In the genomic region with DNA sequence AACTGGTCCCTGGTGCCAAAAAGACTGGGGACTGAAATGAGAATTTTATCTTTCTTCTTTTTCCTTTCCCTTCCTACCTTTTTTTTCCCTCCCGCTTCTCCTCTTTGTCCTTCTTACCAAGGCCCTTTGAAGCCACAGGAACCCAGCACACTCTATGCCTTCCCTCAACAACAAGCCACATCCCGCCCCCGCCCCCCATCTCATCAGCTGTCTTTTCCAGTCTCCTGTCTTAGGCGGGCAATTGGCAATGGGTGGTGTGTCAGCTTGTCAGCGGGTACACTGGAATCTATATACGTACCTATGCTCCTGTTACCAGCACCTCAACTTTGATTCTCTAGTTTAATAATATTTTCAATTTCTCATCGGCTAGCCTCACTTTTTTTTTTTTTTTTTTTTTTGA, we compare ENCODE assay signal across 17 cellular contexts. TPM values are rescaled to one million over a fixed set of nuclear protein-coding genes. Genes with fewer than 3 reads are reported as not detected.
DNase-seq lines count a peak whose midpoint lies in the region; ATAC-seq, FAIRE-seq and TF ChIP-seq lines count a peak whose summit lies in the region.
"Had no signal": no experiment of that assay in that cellular context is flagged by ENCODE, and none has a peak within 500 bp of the region (broad histone marks: within the 10 kb centered on the region; RNA-seq: fewer than 3 reads in every experiment).

No MANE protein-coding gene starts in this region.

- POLR2A ChIA-PET in activated CD4-positive, alpha-beta memory T cell treated with anti-CD3 and anti-CD28 coated beads for 36 hours (lab: Charles Lee) = interaction anchor here (0.6 to 0.7 kb wide), 3 partner anchors 35 to 1995 kb away, joined by 3 to 4 read pairs (median 4); no protein-coding TSS in a partner anchor
- POLR2A ChIA-PET in naive thymus-derived CD4-positive, alpha-beta T cell (lab: Charles Lee) = interaction anchor here (0.7 to 21.9 kb wide), 9 partner anchors 11 to 39 kb away, joined by 3 to 550 read pairs (median 7); no protein-coding TSS in a partner anchor

- H3K4me3 ChIP-seq in naive thymus-derived CD4-positive, alpha-beta T cell (ENCODE audit: low read length) = no peak overlapping the region
- H3K4me3 ChIP-seq: MG63, prostate gland had no signal

- intact Hi-C loops in activated CD4-positive, alpha-beta memory T cell treated with anti-CD3 and anti-CD28 coated beads for 36 hours (cut with micrococcal nuclease) = no loop called here
- intact Hi-C loops in naive thymus-derived CD4-positive, alpha-beta T cell (cut with micrococcal nuclease) = loop anchor here in 1 of 2 donors (1.0 kb wide), 1 partner anchor 37 kb away; no protein-coding TSS in a partner anchor

- no peaks in the 10 kb centered on the region for H3K36me3 Mint-ChIP-seq in activated CD4-positive, alpha-beta memory T cell treated with anti-CD3 and anti-CD28 coated beads for 36 hours
- H3K36me3 Mint-ChIP-seq in naive thymus-derived CD4-positive, alpha-beta T cell = peaks cover 0 to 5% (median 0%) of the 10 kb centered on the region in 5 donors

- H3K36me3 ChIP-seq in naive thymus-derived CD4-positive, alpha-beta T cell (ENCODE audit: control insufficient read depth in 2 of 3, insufficient read depth in 3 of 3, low read length in 3 of 3) = no peaks in the 10 kb centered on the region
- H3K36me3 ChIP-seq: MG63, prostate gland had no signal

- CTCF ChIA-PET in activated CD4-positive, alpha-beta memory T cell treated with anti-CD3 and anti-CD28 coated beads for 36 hours (lab: Charles Lee) = interaction anchor here (3.6 kb wide), 1 partner anchor 11 kb away, joined by 16 read pairs; no protein-coding TSS in a partner anchor
- CTCF ChIA-PET in naive thymus-derived CD4-positive, alpha-beta T cell (lab: Charles Lee) = interaction anchor here (0.9 to 1.1 kb wide), 2 partner anchors 10 to 19 kb away, joined by 3 to 7 read pairs; no protein-coding TSS in a partner anchor

- H3K9me3 ChIP-seq in naive thymus-derived CD4-positive, alpha-beta T cell (ENCODE audit: control insufficient read depth in 2 of 3, low read length in 3 of 3) = no peaks in the 10 kb centered on the region
- H3K9me3 ChIP-seq: MG63, prostate gland had no signal

- DNase-seq in stimulated activated naive CD4-positive, alpha-beta T cell (lab: John Stamatoyannopoulos, UW) = peak in 4 of 6 experiments; percentile 19 to 37 (median 28)
- DNase-seq in stimulated activated naive CD4-positive, alpha-beta T cell treated with Interleukin-2 at 50 U/mL for 16 hours (lab: John Stamatoyannopoulos, UW) = no peak
- peak; percentile 48 for DNase-seq in activated CD4-positive, alpha-beta memory T cell treated with anti-CD3 and anti-CD28 coated beads for 36 hours
- DNase-seq in naive thymus-derived CD4-positive, alpha-beta T cell = peak in 1 of 9 donors; percentile 38
- DNase-seq in NCI-H345 (lab: John Stamatoyannopoulos, UW) (no peak), anterior cingulate cortex (lab: John Stamatoyannopoulos, UW) (no peak), NCI-H510A (lab: John Stamatoyannopoulos, UW) (no peak), GM12892 (ENCODE audit: insufficient read length) (no peak)
- DNase-seq: central memory CD4-positive, alpha-beta T cell; DMS79; GOT3; left colon; MG63; NCI-H2081; NCI-H774; RPMI8226 had no signal

- H3K4me1 Mint-ChIP-seq in activated CD4-positive, alpha-beta memory T cell treated with anti-CD3 and anti-CD28 coated beads for 36 hours (ENCODE audit: low read depth) = peaks cover 67% of the 10 kb centered on the region
- peaks cover 37 to 91% (median 81%) of the 10 kb centered on the region in 7 donors for H3K4me1 Mint-ChIP-seq in naive thymus-derived CD4-positive, alpha-beta T cell

- FAIRE-seq in GM12892 (lab: Jason Lieb, UNC) = no peak

- H3K4me3 Mint-ChIP-seq in activated CD4-positive, alpha-beta memory T cell treated with anti-CD3 and anti-CD28 coated beads for 36 hours = no peak overlapping the region
- H3K4me3 Mint-ChIP-seq in naive thymus-derived CD4-positive, alpha-beta T cell = peak overlapping the region; percentile 56 to 88 (median 76)

- ATAC-seq in naive thymus-derived CD4-positive, alpha-beta T cell = no peak
- ATAC-seq: left colon had no signal

- peak overlapping the region; percentile 89 for H3K27ac Mint-ChIP-seq in activated CD4-positive, alpha-beta memory T cell treated with anti-CD3 and anti-CD28 coated beads for 36 hours
- peak overlapping the region; percentile 75 to 98 (median 97) for H3K27ac Mint-ChIP-seq in naive thymus-derived CD4-positive, alpha-beta T cell

- no peaks in the 10 kb centered on the region for H3K9me3 Mint-ChIP-seq in activated CD4-positive, alpha-beta memory T cell treated with anti-CD3 and anti-CD28 coated beads for 36 hours
- H3K9me3 Mint-ChIP-seq in naive thymus-derived CD4-positive, alpha-beta T cell = no peaks in the 10 kb centered on the region

- peak overlapping the region; percentile 70 for H3K27ac ChIP-seq in naive thymus-derived CD4-positive, alpha-beta T cell (ENCODE audit: low read depth, low read length)

- H3K27me3 ChIP-seq in naive thymus-derived CD4-positive, alpha-beta T cell (ENCODE audit: control insufficient read depth in 2 of 2, insufficient read depth in 2 of 2, low read length in 2 of 2) = no peaks in the 10 kb centered on the region
- H3K27me3 ChIP-seq: MG63 had no signal

- H3K27me3 Mint-ChIP-seq in activated CD4-positive, alpha-beta memory T cell treated with anti-CD3 and anti-CD28 coated beads for 36 hours = no peaks in the 10 kb centered on the region
- H3K27me3 Mint-ChIP-seq in naive thymus-derived CD4-positive, alpha-beta T cell = no peaks in the 10 kb centered on the region

- TF ChIP-seq POLR2A in GM12892 (IDR thresholded peaks at IDR 0.05; ENCODE audit: low read depth, low read length) = no peak

- H3K4me1 ChIP-seq in naive thymus-derived CD4-positive, alpha-beta T cell (ENCODE audit: control insufficient read depth in 2 of 2, insufficient read depth in 2 of 2, low read length in 2 of 2) = peaks cover 22 to 74% of the 10 kb centered on the region in 2 donors
- H3K4me1 ChIP-seq: prostate gland had no signal

RNA-seq across cellular contexts. Expression of a gene that starts 56.3 kb away (rescaled TPM):
- 100 to 1,000 TPM; 113 to 121 TPM for total RNA-seq in activated CD4-positive, alpha-beta memory T cell treated with anti-CD3 and anti-CD28 coated beads for 36 hours
- total RNA-seq in naive thymus-derived CD4-positive, alpha-beta T cell = 100 to 1,000 TPM; 144 to 492 (median 393) TPM
- 100 to 1,000 TPM in 1 of 2 donors, 10 to 100 TPM in 1; 70.0 to 103 TPM for polyA plus RNA-seq in naive thymus-derived CD4-positive, alpha-beta T cell
- polyA plus RNA-seq in GM12892 (2012; ENCODE audit: missing spikeins) = 66.6 TPM

Comparison
In these comparisons a context has a peak if more than half of its experiments do, and no peak if none do; other contexts are left out.
1. DNase-seq: peak in stimulated activated naive CD4-positive, alpha-beta T cell (4 of 6) and activated CD4-positive, alpha-beta memory T cell treated with anti-CD3 and anti-CD28 coated beads for 36 hours (single experiment); none in stimulated activated naive CD4-positive, alpha-beta T cell treated with Interleukin-2 at 50 U/mL for 16 hours (single experiment), NCI-H345 (single experiment), anterior cingulate cortex (0 of 58), NCI-H510A (single experiment) and GM12892 (single experiment).